11 cellular contexts compared by ENCODE assay signal in genomic region chr7:25940086-25940906, GRCh38.
A peak's percentile ranks its signal among the peaks of the same experiment; 100 is the strongest.
DNase-seq lines count a peak whose midpoint lies in the region; ATAC-seq and TF ChIP-seq lines count a peak whose summit lies in the region.
"Had no signal": no experiment of that assay in that cellular context is flagged by ENCODE, and none has a peak within 500 bp of the region (broad histone marks: within the 10 kb centered on the region; RNA-seq: fewer than 3 reads in every experiment).

No MANE protein-coding gene starts in this region.

- H3K4me3 ChIP-seq in CD4-positive, alpha-beta memory T cell (ENCODE audit: low read length in 2 of 2): no peak overlapping the region
- H3K4me3 ChIP-seq in colonic mucosa (no peak overlapping the region), lower lobe of right lung (no peak overlapping the region)
- H3K4me3 ChIP-seq: MG63 had no signal

- peaks cover 11 to 14% (median 11%) of the 10 kb centered on the region in 4 donors for H3K4me1 Mint-ChIP-seq in CD4-positive, alpha-beta memory T cell
- no peaks in the 10 kb centered on the region for H3K4me1 Mint-ChIP-seq in glutamatergic neuron (ENCODE audit: low read depth, unreplicated experiment)

- H3K27ac ChIP-seq in CD4-positive, alpha-beta memory T cell (ENCODE audit: low read depth, low read length): no peak overlapping the region
- peak overlapping the region; percentile 73 for H3K27ac ChIP-seq in colonic mucosa
- H3K27ac ChIP-seq in lower lobe of right lung: no peak overlapping the region

- DNase-seq in CD4-positive, alpha-beta memory T cell: no peak
- DNase-seq in NCI-H2227 (lab: John Stamatoyannopoulos, UW; ENCODE audit: unreplicated experiment): peak; percentile 48
- no peak for DNase-seq in colonic mucosa
- no peak for DNase-seq in stimulated activated CD4-positive, alpha-beta T cell treated with anti-CD3 and anti-CD28 coated beads, Interleukin-15, amount 100 ng/mL, for 24 hours
- no peak for DNase-seq in lower lobe of right lung
- DNase-seq in glutamatergic neuron: no peak
- DNase-seq: foreskin fibroblast, HCEC 1CT had no signal

- H3K27me3 ChIP-seq in CD4-positive, alpha-beta memory T cell (ENCODE audit: insufficient read depth, low read length): no peaks in the 10 kb centered on the region
- H3K27me3 ChIP-seq in colonic mucosa (no peaks in the 10 kb centered on the region), lower lobe of right lung (ENCODE audit: low read depth) (no peaks in the 10 kb centered on the region)
- H3K27me3 ChIP-seq: MG63 had no signal

- POLR2A ChIA-PET in CD4-positive, alpha-beta memory T cell (lab: Charles Lee; ENCODE audit: partially characterized antibody): no interaction called here

- CTCF ChIA-PET in CD4-positive, alpha-beta memory T cell (lab: Charles Lee; ENCODE audit: partially characterized antibody): interaction anchor here (1.6 kb wide), 2 partner anchors 10 to 48 kb away, joined by 5 read pairs; no protein-coding TSS in a partner anchor

- no peaks in the 10 kb centered on the region for H3K36me3 ChIP-seq in CD4-positive, alpha-beta memory T cell (ENCODE audit: insufficient read depth, low read length)
- H3K36me3 ChIP-seq in colonic mucosa (no peaks in the 10 kb centered on the region), lower lobe of right lung (no peaks in the 10 kb centered on the region)
- H3K36me3 ChIP-seq: MG63 had no signal

- H3K9ac ChIP-seq in colonic mucosa (ENCODE audit: low read depth in 2 of 2, low read length in 2 of 2): peak overlapping the region in 1 of 2 donors; percentile 47

- peaks cover 0 to 8% (median 4%) of the 10 kb centered on the region in 8 donors for H3K9me3 Mint-ChIP-seq in CD4-positive, alpha-beta memory T cell
- no peaks in the 10 kb centered on the region for H3K9me3 Mint-ChIP-seq in glutamatergic neuron (ENCODE audit: unreplicated experiment)

- H3K4me1 ChIP-seq in CD4-positive, alpha-beta memory T cell (ENCODE audit: insufficient read depth, low read length): peaks cover 10% of the 10 kb centered on the region
- no peaks in the 10 kb centered on the region for H3K4me1 ChIP-seq in colonic mucosa
- H3K4me1 ChIP-seq in lower lobe of right lung: peaks cover 4% of the 10 kb centered on the region

- no peaks in the 10 kb centered on the region for H3K36me3 Mint-ChIP-seq in CD4-positive, alpha-beta memory T cell
- peaks cover 4% of the 10 kb centered on the region for H3K36me3 Mint-ChIP-seq in glutamatergic neuron (ENCODE audit: unreplicated experiment)

- intact Hi-C loops in CD4-positive, alpha-beta memory T cell (cut with micrococcal nuclease): no loop called here
- intact Hi-C loops in colonic mucosa (cut with DNase I) (no loop called here), lower lobe of right lung (cut with DNase I) (no loop called here)

- H3K9me3 ChIP-seq in CD4-positive, alpha-beta memory T cell (ENCODE audit: control insufficient read depth in 1 of 2, low read length in 2 of 2): no peaks in the 10 kb centered on the region
- H3K9me3 ChIP-seq in colonic mucosa: no peaks in the 10 kb centered on the region
- H3K9me3 ChIP-seq in lower lobe of right lung: no peaks in the 10 kb centered on the region

- TF ChIP-seq CTCF in colonic mucosa (IDR thresholded peaks at IDR 0.05) (no peak), lower lobe of right lung (IDR thresholded peaks at IDR 0.05) (no peak), glutamatergic neuron (IDR thresholded peaks at IDR 0.05; ENCODE audit: partially characterized antibody, unreplicated experiment) (no peak)

- H3K4me3 Mint-ChIP-seq in CD4-positive, alpha-beta memory T cell: peak overlapping the region in 5 of 8 donors; percentile 0 to 45 (median 29)
- H3K4me3 Mint-ChIP-seq in glutamatergic neuron (ENCODE audit: unreplicated experiment): no peak overlapping the region

- H3K27ac Mint-ChIP-seq in CD4-positive, alpha-beta memory T cell: peak overlapping the region in 2 of 7 donors; percentile 2 to 3
- no peak overlapping the region for H3K27ac Mint-ChIP-seq in glutamatergic neuron (ENCODE audit: unreplicated experiment)

- peak; percentile 37 for ATAC-seq in GM21447 (IDR thresholded peaks at IDR 0.05; ENCODE audit: unreplicated experiment)
- no peak for ATAC-seq in lower lobe of right lung
- no peak for ATAC-seq in HG03571 (IDR thresholded peaks at IDR 0.05; ENCODE audit: unreplicated experiment)

- H3K27me3 Mint-ChIP-seq in CD4-positive, alpha-beta memory T cell: peaks cover 10 to 20% of the 10 kb centered on the region in 2 donors
- H3K27me3 Mint-ChIP-seq in glutamatergic neuron (ENCODE audit: unreplicated experiment): no peaks in the 10 kb centered on the region
